In the genomic region with DNA sequence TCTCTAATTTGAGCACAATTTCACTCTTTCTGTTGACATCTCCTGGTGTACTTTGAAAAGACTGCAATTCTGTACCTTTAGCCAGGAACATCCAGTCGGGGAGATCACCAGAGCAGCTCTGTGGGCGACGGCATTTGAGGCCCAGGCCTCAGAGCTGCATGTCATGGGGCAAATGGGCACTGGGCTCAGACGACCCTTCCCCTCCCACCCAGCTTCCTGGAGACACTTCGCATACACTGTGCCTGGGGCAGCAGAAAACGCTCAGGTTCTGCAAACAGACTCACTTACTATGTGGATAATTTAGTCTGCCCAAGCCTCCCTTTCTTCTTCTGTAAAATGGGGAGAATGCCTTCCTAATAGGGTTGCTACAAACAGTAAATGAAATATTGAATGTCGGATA, we compare ENCODE assay signal across 16 cellular contexts.
DNase-seq lines count a peak whose midpoint lies in the region; ATAC-seq and TF ChIP-seq lines count a peak whose summit lies in the region.
"Had no signal": no experiment of that assay in that cellular context is flagged by ENCODE, and none has a peak within 500 bp of the region (broad histone marks: within the 10 kb centered on the region; RNA-seq: fewer than 3 reads in every experiment).

No MANE protein-coding gene starts in this region.

- no peak for TF ChIP-seq EP300 in neural cell (conservative IDR thresholded peaks at IDR 0.05; ENCODE audit: poor library complexity, severe bottlenecking)
- no peak for TF ChIP-seq EP300 in sigmoid colon (IDR thresholded peaks at IDR 0.05)
- TF ChIP-seq EP300 in suprapubic skin (IDR thresholded peaks at IDR 0.05), result no peak

- TF ChIP-seq RAD21 in neural cell (conservative IDR thresholded peaks at IDR 0.05), result no peak

- no peaks in the 10 kb centered on the region for H4K20me1 ChIP-seq in neural cell (ENCODE audit: insufficient read depth)

- H3F3A ChIP-seq in neural cell (ENCODE audit: insufficient read depth, low read length, poor library complexity, severe bottlenecking), result no peaks in the 10 kb centered on the region

- H3K9me3 ChIP-seq in neural cell (ENCODE audit: low read length) (no peaks in the 10 kb centered on the region), sigmoid colon (no peaks in the 10 kb centered on the region), suprapubic skin (no peaks in the 10 kb centered on the region)
- H3K9me3 ChIP-seq: A549, Caco-2 had no signal

- no peak for ATAC-seq in HG03045 (IDR thresholded peaks at IDR 0.05; ENCODE audit: unreplicated experiment)

- H3K27me3 ChIP-seq in neural cell (ENCODE audit: insufficient read depth, low read depth, low read length), result no peaks in the 10 kb centered on the region
- no peaks in the 10 kb centered on the region for H3K27me3 ChIP-seq in sigmoid colon
- no peaks in the 10 kb centered on the region for H3K27me3 ChIP-seq in suprapubic skin

- intact Hi-C loops in sigmoid colon (cut with DNase I), result no loop called here

- H3K36me3 ChIP-seq in neural cell (ENCODE audit: insufficient read depth, low read length) (no peaks in the 10 kb centered on the region), sigmoid colon (no peaks in the 10 kb centered on the region), suprapubic skin (no peaks in the 10 kb centered on the region)

- H3K79me2 ChIP-seq in neural cell (replicated peaks; ENCODE audit: insufficient read depth, low read length), result no peaks in the 10 kb centered on the region

- no peak overlapping the region for H3K9ac ChIP-seq in neural cell (ENCODE audit: low read length)

- H3K4me3 ChIP-seq in neural cell (ENCODE audit: low read length), result no peak overlapping the region
- H3K4me3 ChIP-seq in sigmoid colon, result no peak overlapping the region
- H3K4me3 ChIP-seq in suprapubic skin, result no peak overlapping the region
- H3K4me3 ChIP-seq: A549 had no signal

- H3K27ac ChIP-seq in neural cell (ENCODE audit: low read length) (peak overlapping the region; percentile 40), sigmoid colon (no peak overlapping the region), suprapubic skin (no peak overlapping the region)
- H3K27ac ChIP-seq: 22Rv1, A549, C4-2B, HL-60 had no signal

- TF ChIP-seq CTCF in neural cell (IDR thresholded peaks at IDR 0.05; ENCODE audit: poor library complexity, severe bottlenecking), result peak; percentile 11
- TF ChIP-seq CTCF in sigmoid colon (IDR thresholded peaks at IDR 0.05), result no peak
- TF ChIP-seq CTCF in suprapubic skin (IDR thresholded peaks at IDR 0.05), result no peak

- no peak overlapping the region for H3K4me2 ChIP-seq in neural cell (ENCODE audit: low read length)
- H3K4me2 ChIP-seq: A549 had no signal

- WGBS in sigmoid colon, 2 donors, result 88% methylated on average over 7 of the region's 7 CpGs
- 94% methylated on average over 7 of the region's 7 CpGs for WGBS in suprapubic skin

- no peak for TF ChIP-seq POLR2A in sigmoid colon (IDR thresholded peaks at IDR 0.05)
- TF ChIP-seq POLR2A in suprapubic skin (IDR thresholded peaks at IDR 0.05), result no peak

- no peaks in the 10 kb centered on the region for H3K4me1 ChIP-seq in sigmoid colon
- H3K4me1 ChIP-seq in suprapubic skin, result no peaks in the 10 kb centered on the region
- H3K4me1 ChIP-seq: A549, Caco-2 had no signal

- DNase-seq in activated effector memory CD4-positive, alpha-beta T cell treated with anti-CD3 and anti-CD28 coated beads, Interleukin-2, amount 50 U/mL, for 16 hours, result peak; percentile 31
- DNase-seq in activated effector memory CD4-positive, alpha-beta T cell treated with Interleukin-2 at 50 U/mL for 16 hours, result no peak
- DNase-seq in sigmoid colon (peak; percentile 33), suprapubic skin (ENCODE audit: low spot score in 2 of 2) (no peak)
- no peak for DNase-seq in stimulated activated CD4-positive, alpha-beta T cell treated with anti-CD3 and anti-CD28 coated beads, Interleukin-12 subunit alpha, Interleukin-12 subunit beta, amount 100 ng/mL, for 4 hours
- DNase-seq: AML-193; Caco-2; CD4-positive, alpha-beta T cell; GF-D8; HCEC 1CT had no signal

- H3K9me2 ChIP-seq in neural cell (ENCODE audit: insufficient read depth, low read length), result no peaks in the 10 kb centered on the region

- H2AFZ ChIP-seq in neural cell (ENCODE audit: low read depth, low read length), result no peak overlapping the region

TF ChIP-seq in neural cell, 6 proteins besides CTCF, POLR2A, EP300 and RAD21:
- TF ChIP-seq TAF1 (IDR thresholded peaks at IDR 0.05; ENCODE audit: low read depth) (no peak), SMC3 (conservative IDR thresholded peaks at IDR 0.05; ENCODE audit: poor library complexity) (no peak), POLR2AphosphoS5 (IDR thresholded peaks at IDR 0.05) (no peak), MXI1 (conservative IDR thresholded peaks at IDR 0.05; ENCODE audit: poor library complexity, severe bottlenecking) (no peak), EZH2 (IDR thresholded peaks at IDR 0.05; ENCODE audit: borderline replicate concordance, insufficient read depth, low read length, poor library complexity, severe bottlenecking) (no peak)

Comparison
In these comparisons a context has a peak if more than half of its experiments do, and no peak if none do; other contexts are left out.
1. DNase-seq: peak in activated effector memory CD4-positive, alpha-beta T cell treated with anti-CD3 and anti-CD28 coated beads, Interleukin-2, amount 50 U/mL, for 16 hours (single experiment) and sigmoid colon (single experiment); none in activated effector memory CD4-positive, alpha-beta T cell treated with Interleukin-2 at 50 U/mL for 16 hours (single experiment), stimulated activated CD4-positive, alpha-beta T cell treated with anti-CD3 and anti-CD28 coated beads, Interleukin-12 subunit alpha, Interleukin-12 subunit beta, amount 100 ng/mL, for 4 hours (single experiment) and suprapubic skin (0 of 2).